Comparison of ENCODE assay signal across 9 cellular contexts in the genomic region with DNA sequence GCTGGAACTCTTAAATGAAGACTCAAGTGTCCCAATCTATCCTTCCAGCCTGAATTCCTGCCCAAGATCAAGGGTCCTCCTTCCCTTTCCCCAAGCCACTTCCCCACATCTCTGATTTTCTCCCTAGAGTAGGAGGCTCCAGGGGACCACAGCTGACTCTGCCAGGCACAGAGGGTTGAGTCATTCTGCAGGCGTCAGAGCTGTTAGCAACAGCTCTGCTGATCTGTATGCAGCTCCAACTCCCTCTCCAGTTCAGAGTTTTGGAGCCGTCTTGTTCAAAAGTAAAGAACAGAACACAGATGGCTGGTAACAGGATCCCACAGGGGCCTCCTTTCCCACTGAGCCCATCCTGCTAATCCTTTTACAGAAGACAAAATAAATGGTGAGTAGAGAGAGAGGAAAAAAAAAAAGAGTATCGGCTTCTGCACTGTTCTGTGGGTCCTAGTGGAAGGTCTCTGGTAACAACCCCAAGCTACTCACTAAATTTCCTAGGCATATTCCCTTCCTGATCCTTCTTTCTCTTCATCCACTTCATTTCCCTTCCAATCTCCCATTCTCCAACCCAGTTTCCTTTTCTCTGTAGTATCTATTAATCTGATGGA. TPM values are rescaled to one million over a fixed set of nuclear protein-coding genes. Genes with fewer than 3 reads are reported as not detected.
A peak's percentile ranks its signal among the peaks of the same experiment; 100 is the strongest.
DNase-seq lines count a peak whose midpoint lies in the region; ATAC-seq and TF ChIP-seq lines count a peak whose summit lies in the region.
"Had no signal": no experiment of that assay in that cellular context is flagged by ENCODE, and none has a peak within 500 bp of the region (broad histone marks: within the 10 kb centered on the region; RNA-seq: fewer than 3 reads in every experiment).

No MANE protein-coding gene starts in this region.

- H3K27ac ChIP-seq in SK-N-MC: 0 out of 2 replicates have a peak overlapping the region, but pooled peaks have one; percentile 1

- no peak for TF ChIP-seq CTCF in fibroblast of villous mesenchyme (IDR thresholded peaks at IDR 0.05; ENCODE audit: insufficient read depth, low read depth, low read length)
- no peak for TF ChIP-seq CTCF in omental fat pad (IDR thresholded peaks at IDR 0.05)

- ATAC-seq in omental fat pad (ENCODE audit: low FRiP score) (peak; percentile 94), HG03039 (IDR thresholded peaks at IDR 0.05; ENCODE audit: unreplicated experiment) (no peak), HG02870 (IDR thresholded peaks at IDR 0.05; ENCODE audit: unreplicated experiment) (no peak)

- no peak overlapping the region for H3K4me3 ChIP-seq in SK-N-MC
- peak overlapping the region; percentile 36 for H3K4me3 ChIP-seq in fibroblast of villous mesenchyme (ENCODE audit: low read depth, low read length)

- H3K36me3 ChIP-seq in SK-N-MC (ENCODE audit: insufficient read depth, low read length): no peaks in the 10 kb centered on the region

- H3K9ac ChIP-seq in SK-N-MC (ENCODE audit: insufficient read length): no peak overlapping the region

- peak; percentile 82 for DNase-seq in ELR (ENCODE audit: low read depth)
- DNase-seq in SK-N-MC (ENCODE audit: low read depth, low spot score): no peak
- DNase-seq in fibroblast of villous mesenchyme (ENCODE audit: low read depth): peak; percentile 92
- DNase-seq in omental fat pad (ENCODE audit: low spot score): no peak
- DNase-seq in activated CD4-positive, alpha-beta T cell treated with anti-CD3 and anti-CD28 coated beads for 1 hour: no peak
- no peak for DNase-seq in RPMI8226
- DNase-seq: stimulated activated CD4-positive, alpha-beta T cell treated with anti-CD3 and anti-CD28 coated beads, Interleukin-2, amount 100 ng/mL, for 48 hours had no signal

- H3K9me3 ChIP-seq in SK-N-MC (ENCODE audit: low read depth, low read length): no peaks in the 10 kb centered on the region

RNA-seq across cellular contexts. Expression of a gene that starts 13.4 kb away (rescaled TPM):
- total RNA-seq in fibroblast of villous mesenchyme (64.1 and 70.4 TPM in 2 replicates), omental fat pad (10 to 100 TPM; 60.3 to 84.2 (median 64.3) TPM)

Comparison
In these comparisons a context has a peak if more than half of its experiments do, and no peak if none do; other contexts are left out.
1. DNase-seq: peak in ELR (single experiment) and fibroblast of villous mesenchyme (single experiment); none in SK-N-MC (single experiment), omental fat pad (single experiment), activated CD4-positive, alpha-beta T cell treated with anti-CD3 and anti-CD28 coated beads for 1 hour (single experiment) and RPMI8226 (single experiment).